26 cellular contexts compared by ENCODE assay signal in the genomic region with DNA sequence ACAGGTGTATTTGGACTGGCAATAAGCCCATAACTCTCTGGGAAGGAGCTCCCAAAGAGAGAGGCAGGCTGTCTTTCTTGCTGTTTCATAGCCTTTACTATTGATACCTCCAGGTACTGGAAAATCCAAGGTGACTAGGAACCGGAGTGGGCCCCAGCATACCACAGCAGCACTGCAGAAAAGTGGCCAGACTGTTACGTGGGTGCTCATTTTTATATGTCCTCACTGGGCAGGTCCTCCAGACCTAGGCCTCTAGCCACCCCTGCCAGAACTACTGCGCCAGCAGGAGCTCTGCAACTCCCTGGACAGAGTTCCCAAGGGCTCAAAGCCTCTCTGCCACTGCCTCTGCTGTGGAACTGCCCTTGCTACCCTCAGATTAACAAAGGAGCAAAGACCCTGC.
"Had no signal": no experiment of that assay in that cellular context is flagged by ENCODE, and none has a peak within 500 bp of the region (broad histone marks: within the 10 kb centered on the region; RNA-seq: fewer than 3 reads in every experiment).

No MANE protein-coding gene starts in this region.

- H3K4me3 ChIP-seq: stomach, suprapubic skin, testis, thoracic aorta, thyroid gland, tibial artery, tibial nerve, transverse colon, upper lobe of left lung, upper lobe of right lung, uterus, vagina had no signal

- H3K36me3 ChIP-seq: stomach, suprapubic skin, thoracic aorta, thyroid gland, tibial artery, tibial nerve, transverse colon, upper lobe of left lung, upper lobe of right lung, uterus, vagina had no signal

- DNase-seq: stimulated activated CD4-positive, alpha-beta T cell treated with anti-CD3 and anti-CD28 coated beads, Interleukin-2, amount 100 ng/mL, for 48 hours; stimulated activated CD4-positive, alpha-beta T cell treated with anti-CD3 and anti-CD28 coated beads, Interleukin-4, amount 100 ng/mL, for 1 hour; stimulated activated CD4-positive, alpha-beta T cell treated with anti-CD3 and anti-CD28 coated beads, Interleukin-4, amount 100 ng/mL, for 24 hours; stimulated activated CD8-positive, alpha-beta memory T cell treated with anti-CD3 and anti-CD28 coated beads, Interleukin-4, amount 100 ng/mL, for 48 hours; stimulated activated naive B cell treated with anti-CD40 and anti-IgM and Interleukin-4, amounts not matched to agents 10 μg/mL and 1 μg/mL and 100 μg/mL, for 72 hours; stimulated activated naive CD4-positive, alpha-beta T cell; stimulated activated naive CD4-positive, alpha-beta T cell treated with Interleukin-2 at 50 U/mL for 16 hours; stimulated activated naive CD8-positive, alpha-beta T cell treated with anti-CD3 and anti-CD28 coated beads, Interleukin-15, amount 100 ng/mL, for 72 hours; stimulated activated naive CD8-positive, alpha-beta T cell treated with anti-CD3 and anti-CD28 coated beads, Interleukin-15, Interleukin-2, amounts not matched to agents 100 U/mL and 50 U/mL, for 24 hours; stomach; substantia nigra; testis; thyroid gland; tibial artery; transverse colon; trophoblast cell; upper lobe of left lung; upper lobe of right lung; uterus had no signal

- H3K9me3 ChIP-seq: testis, thyroid gland, upper lobe of right lung, uterus, vagina had no signal

- FAIRE-seq: urothelium cell line had no signal

- ATAC-seq: stimulated activated effector memory CD8-positive, alpha-beta T cell treated with anti-CD3 and anti-CD28 coated beads, Interleukin-12 subunit alpha, Interleukin-12 subunit beta, amount 100 ng/mL, for 72 hours; stimulated activated memory B cell treated with anti-CD40 and anti-IgM and Interleukin-4, amounts not matched to agents 10 μg/mL and 1 μg/mL and 100 μg/mL, for 72 hours; stimulated activated naive B cell treated with anti-CD40 and anti-IgM and Interleukin-4, amounts not matched to agents 10 μg/mL and 1 μg/mL and 100 μg/mL, for 72 hours; stimulated activated naive CD8-positive, alpha-beta T cell treated with anti-CD3 and anti-CD28 coated beads, Interleukin-15, amount 100 ng/mL, for 72 hours; stimulated activated naive CD8-positive, alpha-beta T cell treated with anti-CD3 and anti-CD28 coated beads, Interleukin-15, Interleukin-2, amounts not matched to agents 100 U/mL and 50 U/mL, for 24 hours; upper lobe of right lung had no signal

- H3K27me3 ChIP-seq: stomach, suprapubic skin, testis, thyroid gland, tibial artery, tibial nerve, transverse colon, upper lobe of left lung, upper lobe of right lung, uterus, vagina had no signal

- H3K4me1 ChIP-seq: stomach, suprapubic skin, testis, thyroid gland, tibial artery, tibial nerve, transverse colon, upper lobe of left lung, upper lobe of right lung, uterus, vagina had no signal

- H3K27ac ChIP-seq: stomach, suprapubic skin, testis, thoracic aorta, thyroid gland, tibial artery, tibial nerve, transverse colon, upper lobe of left lung, upper lobe of right lung, uterus, vagina had no signal
